ENCODE assay signal across 17 cellular contexts in genomic region chr1:227541129-227541528, GRCh38. TPM values are rescaled to one million over a fixed set of nuclear protein-coding genes. Genes with fewer than 3 reads are reported as not detected.
DNase-seq lines count a peak whose midpoint lies in the region; TF ChIP-seq lines count a peak whose summit lies in the region.
"Had no signal": no experiment of that assay in that cellular context is flagged by ENCODE, and none has a peak within 500 bp of the region (broad histone marks: within the 10 kb centered on the region; RNA-seq: fewer than 3 reads in every experiment).

No MANE protein-coding gene starts in this region.

- TF ChIP-seq POLR2A in adrenal gland (IDR thresholded peaks at IDR 0.05), result no peak

- H3K36me3 Mint-ChIP-seq in activated naive CD8-positive, alpha-beta T cell treated with anti-CD3 and anti-CD28 coated beads for 36 hours, result peaks cover 8% of the 10 kb centered on the region
- H3K36me3 Mint-ChIP-seq in nephron (ENCODE audit: low read depth), result peaks cover 5% of the 10 kb centered on the region
- H3K36me3 Mint-ChIP-seq: activated CD8-positive, alpha-beta memory T cell treated with anti-CD3 and anti-CD28 coated beads, Interleukin-2, amount 10 ng/mL, durations not matched to agents 7 days and 5 days had no signal

- 88 to 99% (median 96%) methylated on average over 5 of the region's 5 CpGs for WGBS in adrenal gland, 4 donors

- TF ChIP-seq CTCF in AG10803 (conservative IDR thresholded peaks at IDR 0.05; ENCODE audit: low read length), result no peak
- TF ChIP-seq CTCF in GM10248 (IDR thresholded peaks at IDR 0.05; ENCODE audit: control extremely low read depth, extremely low read depth, low read depth, missing control alignments), result no peak
- no peak for TF ChIP-seq CTCF in nephron (IDR thresholded peaks at IDR 0.05; ENCODE audit: unreplicated experiment in 3 of 3)
- TF ChIP-seq CTCF in WERI-Rb-1 (IDR thresholded peaks at IDR 0.05; ENCODE audit: low read depth, low read length), result no peak
- no peak for TF ChIP-seq CTCF in adrenal gland (IDR thresholded peaks at IDR 0.05)

- H3K4me3 ChIP-seq in AG10803 (ENCODE audit: low read length), result peak overlapping the region; percentile 65; the same call in 1 of the 2 replicates
- H3K4me3 ChIP-seq in WERI-Rb-1 (ENCODE audit: low read depth, low read length), result no peak overlapping the region
- H3K4me3 ChIP-seq in adrenal gland, result peak overlapping the region in 1 of 4 donors; percentile 89
- H3K4me3 ChIP-seq: K562 had no signal

- peaks cover 5 to 9% of the 10 kb centered on the region in 2 donors for H3K4me1 ChIP-seq in adrenal gland (replicated peaks in 1 of 2)

- H3K27me3 ChIP-seq in WERI-Rb-1 (ENCODE audit: insufficient read depth, low read depth, severe bottlenecking) (no peaks in the 10 kb centered on the region), adrenal gland (no peaks in the 10 kb centered on the region)
- H3K27me3 ChIP-seq: dorsolateral prefrontal cortex, vagina had no signal

- H3K27ac ChIP-seq in WERI-Rb-1 (no peak overlapping the region), adrenal gland (no peak overlapping the region)
- H3K27ac ChIP-seq: C4-2B had no signal

- H3K27ac Mint-ChIP-seq in activated naive CD8-positive, alpha-beta T cell treated with anti-CD3 and anti-CD28 coated beads for 36 hours, result no peak overlapping the region
- H3K27ac Mint-ChIP-seq in nephron, result no peak overlapping the region
- H3K27ac Mint-ChIP-seq: activated CD8-positive, alpha-beta memory T cell treated with anti-CD3 and anti-CD28 coated beads, Interleukin-2, amount 10 ng/mL, durations not matched to agents 7 days and 5 days had no signal

- H3K9me3 Mint-ChIP-seq in activated naive CD8-positive, alpha-beta T cell treated with anti-CD3 and anti-CD28 coated beads for 36 hours, result peaks cover 3% of the 10 kb centered on the region
- peaks cover 4% of the 10 kb centered on the region for H3K9me3 Mint-ChIP-seq in nephron

- H3K36me3 ChIP-seq in WERI-Rb-1, result no peaks in the 10 kb centered on the region
- H3K36me3 ChIP-seq in adrenal gland (replicated peaks in 1 of 2), result no peaks in the 10 kb centered on the region
- H3K36me3 ChIP-seq: vagina had no signal

- H3K27me3 Mint-ChIP-seq in activated naive CD8-positive, alpha-beta T cell treated with anti-CD3 and anti-CD28 coated beads for 36 hours, result no peaks in the 10 kb centered on the region
- peaks cover 4% of the 10 kb centered on the region for H3K27me3 Mint-ChIP-seq in nephron (ENCODE audit: low read depth)

- no peak for DNase-seq in AG10803 (ENCODE audit: low read depth)
- DNase-seq in GM10248 (ENCODE audit: extremely low spot score), result peak; percentile 2
- no peak for DNase-seq in activated naive CD8-positive, alpha-beta T cell treated with anti-CD3 and anti-CD28 coated beads for 36 hours
- DNase-seq in NCI-H748 treated with DMSO at 0.1 percent for 48 hours (lab: John Stamatoyannopoulos, UW), result no peak
- no peak for DNase-seq in WERI-Rb-1
- DNase-seq in adrenal gland, result no peak
- no peak for DNase-seq in NCI-H1048 (lab: John Stamatoyannopoulos, UW)
- DNase-seq: activated CD8-positive, alpha-beta memory T cell treated with anti-CD3 and anti-CD28 coated beads, Interleukin-2, amount 10 ng/mL, durations not matched to agents 7 days and 5 days; NCI-H1417; NCI-H524; stimulated activated CD8-positive, alpha-beta memory T cell treated with anti-CD3 and anti-CD28 coated beads, Interleukin-4, amount 100 ng/mL, for 48 hours; T1000 had no signal

- H3K9me3 ChIP-seq in WERI-Rb-1 (ENCODE audit: severe bottlenecking), result no peaks in the 10 kb centered on the region
- H3K9me3 ChIP-seq in adrenal gland (replicated peaks in 1 of 3), result peaks cover 0 to 6% (median 0%) of the 10 kb centered on the region in 3 donors
- H3K9me3 ChIP-seq: vagina had no signal

- POLR2A ChIA-PET in GM10248 (lab: Yijun Ruan, JAX), result no interaction called here

- peak overlapping the region; percentile 32 for H3K4me3 Mint-ChIP-seq in activated naive CD8-positive, alpha-beta T cell treated with anti-CD3 and anti-CD28 coated beads for 36 hours
- H3K4me3 Mint-ChIP-seq in nephron, result peak overlapping the region; percentile 68 to 78 (median 77)
- H3K4me3 Mint-ChIP-seq: activated CD8-positive, alpha-beta memory T cell treated with anti-CD3 and anti-CD28 coated beads, Interleukin-2, amount 10 ng/mL, durations not matched to agents 7 days and 5 days had no signal

- intact Hi-C loops in adrenal gland (cut with DNase I), result loop anchor here in 1 of 2 donors (5.0 kb wide), 1 partner anchor 59 kb away; no protein-coding TSS in a partner anchor

- H3K4me1 Mint-ChIP-seq in activated naive CD8-positive, alpha-beta T cell treated with anti-CD3 and anti-CD28 coated beads for 36 hours, result peaks cover 5% of the 10 kb centered on the region
- peaks cover 4% of the 10 kb centered on the region for H3K4me1 Mint-ChIP-seq in nephron

- CTCF ChIA-PET in GM10248 (lab: Yijun Ruan, JAX), result interaction anchor here (1.1 to 3.6 kb wide), 5 partner anchors 10 to 629 kb away, joined by 4 to 20 read pairs (median 5); partner anchors contain the start of gene ZNF678

RNA-seq across cellular contexts. Expression of gene ZNF678, which starts 22.2 kb away (rescaled TPM):
- total RNA-seq in activated naive CD8-positive, alpha-beta T cell treated with anti-CD3 and anti-CD28 coated beads for 36 hours, result 1 to 10 TPM; 5.5 to 5.6 TPM
- 10 to 100 TPM in 1 of 8 donors, 1 to 10 TPM in 7; 4.2 to 13.2 (median 5.5) TPM for total RNA-seq in adrenal gland
- 1 to 10 TPM in 2 of 3 donors, under 1 TPM in 1; 0.81 to 5.5 (median 1.9) TPM for polyA plus RNA-seq in adrenal gland
